9 cellular contexts compared by ENCODE assay signal in genomic region chr2:55111570-55112228, GRCh38.
DNase-seq lines count a peak whose midpoint lies in the region; ATAC-seq and FAIRE-seq lines count a peak whose summit lies in the region.
"Had no signal": no experiment of that assay in that cellular context is flagged by ENCODE, and none has a peak within 500 bp of the region (broad histone marks: within the 10 kb centered on the region; RNA-seq: fewer than 3 reads in every experiment).

No MANE protein-coding gene starts in this region.

- peaks cover 73% of the 10 kb centered on the region for H3K4me1 ChIP-seq in adipocyte (ENCODE audit: control insufficient read depth, insufficient read depth, low read length)
- H3K4me1 ChIP-seq in small intestine (ENCODE audit: control insufficient read depth in 2 of 2, insufficient read depth in 1 of 2, low read depth in 1 of 2, low read length in 1 of 2) = peaks cover 0 to 6% of the 10 kb centered on the region in 2 donors

- FAIRE-seq in frontal cortex (lab: Jason Lieb, UNC) = no peak
- no peak for FAIRE-seq in small intestine (lab: Jason Lieb, UNC)
- FAIRE-seq: pancreas had no signal

- intact Hi-C loops in left ventricle myocardium superior (cut with micrococcal nuclease) = no loop called here

- WGBS in small intestine, 3 donors = 74 to 92% (median 80%) methylated on average over 11 of the region's 11 CpGs

- H3K9ac ChIP-seq in adipocyte (ENCODE audit: low read length) = peak overlapping the region; percentile 79

- H3K4me3 ChIP-seq in adipocyte (ENCODE audit: low read length) (peak overlapping the region; percentile 72), small intestine (ENCODE audit: low read depth in 1 of 2, low read length in 2 of 2) (no peak overlapping the region)
- H3K4me3 ChIP-seq: pancreas had no signal

- DNase-seq in DMS79 treated with DMSO at 0.1 percent for 48 hours (lab: John Stamatoyannopoulos, UW) (peak; percentile 98), NCI-H1694 treated with DMSO at 0.1 percent for 48 hours (lab: John Stamatoyannopoulos, UW) (peak; percentile 61), adipocyte (ENCODE audit: low read depth) (peak; percentile 96), left ventricle myocardium superior (peak; percentile 44), renal cortical epithelial cell (ENCODE audit: low read depth) (peak; percentile 92), frontal cortex (ENCODE audit: low spot score in 2 of 2) (no peak), small intestine (no peak)

- H3K36me3 ChIP-seq in adipocyte (ENCODE audit: control insufficient read depth, insufficient read depth, low read length, severe bottlenecking) = no peaks in the 10 kb centered on the region
- no peaks in the 10 kb centered on the region for H3K36me3 ChIP-seq in small intestine (ENCODE audit: control insufficient read depth in 2 of 2, insufficient read depth in 2 of 2, low read length in 2 of 2)
- H3K36me3 ChIP-seq: pancreas had no signal

- peak overlapping the region in 1 of 2 donors; percentile 78 for H3K27ac ChIP-seq in small intestine (ENCODE audit: low read depth in 1 of 2, low read length in 1 of 2)

- H3K27me3 ChIP-seq in adipocyte (replicated peaks; ENCODE audit: control insufficient read depth, insufficient read depth, low read length) = no peaks in the 10 kb centered on the region
- no peaks in the 10 kb centered on the region for H3K27me3 ChIP-seq in small intestine (ENCODE audit: control insufficient read depth in 2 of 2, insufficient read depth in 2 of 2, low read length in 2 of 2)
- H3K27me3 ChIP-seq: pancreas had no signal

- ATAC-seq in left ventricle myocardium superior (peak; percentile 69), GM21447 (IDR thresholded peaks at IDR 0.05; ENCODE audit: unreplicated experiment) (no peak)

- H3K9me3 ChIP-seq in adipocyte (ENCODE audit: control insufficient read depth, low read length) = no peaks in the 10 kb centered on the region
- H3K9me3 ChIP-seq in small intestine (ENCODE audit: control insufficient read depth, low read depth) = no peaks in the 10 kb centered on the region
- H3K9me3 ChIP-seq: pancreas had no signal

Comparison
In these comparisons a context has a peak if more than half of its experiments do, and no peak if none do; other contexts are left out.
1. DNase-seq: peak in DMS79 treated with DMSO at 0.1 percent for 48 hours (single experiment), NCI-H1694 treated with DMSO at 0.1 percent for 48 hours (single experiment), adipocyte (single experiment), left ventricle myocardium superior (single experiment) and renal cortical epithelial cell (single experiment); none in frontal cortex (0 of 2) and small intestine (single experiment).